8 cellular contexts compared by ENCODE assay signal in genomic region chr11:75339685-75340409, GRCh38. TPM values are rescaled to one million over a fixed set of nuclear protein-coding genes. Genes with fewer than 3 reads are reported as not detected.
DNase-seq lines count a peak whose midpoint lies in the region; ATAC-seq, FAIRE-seq and TF ChIP-seq lines count a peak whose summit lies in the region.

No MANE protein-coding gene starts in this region.

- H4K20me1 ChIP-seq in Loucy (ENCODE audit: insufficient read depth, low read length, poor library complexity, severe bottlenecking): no peaks in the 10 kb centered on the region

- peak overlapping the region; percentile 63 for H3K4me3 ChIP-seq in Loucy (ENCODE audit: low read length, poor library complexity, severe bottlenecking)
- H3K4me3 ChIP-seq in naive thymus-derived CD4-positive, alpha-beta T cell (ENCODE audit: low read length): peak overlapping the region; percentile 54

- TF ChIP-seq CTCF in Loucy (conservative IDR thresholded peaks at IDR 0.05; ENCODE audit: low read length) (peak; percentile 61), RWPE1 (conservative IDR thresholded peaks at IDR 0.05; ENCODE audit: low read depth) (no peak)

- peak overlapping the region; percentile 80 for H3K9ac ChIP-seq in Loucy (ENCODE audit: low read depth, low read length, poor library complexity, severe bottlenecking)

- no peak overlapping the region for H2AFZ ChIP-seq in Loucy (ENCODE audit: low read length)

- H3K27ac Mint-ChIP-seq in naive thymus-derived CD4-positive, alpha-beta T cell: peak overlapping the region; percentile 83 to 98 (median 94)

- H3K27ac ChIP-seq in caudate nucleus (ENCODE audit: low read depth, low read length) (peak overlapping the region; percentile 92), RWPE1 (no peak overlapping the region)
- H3K27ac ChIP-seq in naive thymus-derived CD4-positive, alpha-beta T cell (ENCODE audit: low read depth, low read length): peak overlapping the region; percentile 64

- H3K36me3 Mint-ChIP-seq in naive thymus-derived CD4-positive, alpha-beta T cell: peaks cover 0 to 14% (median 3%) of the 10 kb centered on the region in 5 donors

- H3K4me2 ChIP-seq in Loucy (ENCODE audit: low read depth, low read length, poor library complexity, severe bottlenecking): peak overlapping the region; percentile 84

- no peak for FAIRE-seq in GM19239 (lab: Jason Lieb, UNC)

- DNase-seq in ELF-1 (ENCODE audit: low read depth, low spot score) (peak; percentile 82), caudate nucleus (lab: John Stamatoyannopoulos, UW) (peak in 1 of 61 donors; percentile 63), GM19239 (ENCODE audit: insufficient read length, low spot score) (no peak), RWPE1 (ENCODE audit: low spot score) (no peak), SIG-M5 treated with dmso at 0.1 percent for 504 hours (lab: John Stamatoyannopoulos, UW; ENCODE audit: unreplicated experiment) (no peak)
- DNase-seq in naive thymus-derived CD4-positive, alpha-beta T cell: no peak

- H3K79me2 ChIP-seq in Loucy (ENCODE audit: insufficient read depth, low read length): peaks cover 97% of the 10 kb centered on the region

- H3K9me3 ChIP-seq in Loucy (ENCODE audit: insufficient read depth, low read depth, low read length): no peaks in the 10 kb centered on the region
- H3K9me3 ChIP-seq in naive thymus-derived CD4-positive, alpha-beta T cell (ENCODE audit: control insufficient read depth in 2 of 3, low read length in 3 of 3): no peaks in the 10 kb centered on the region

- H3K27me3 ChIP-seq in Loucy (ENCODE audit: insufficient read depth, low read length, poor library complexity, severe bottlenecking): no peaks in the 10 kb centered on the region
- no peaks in the 10 kb centered on the region for H3K27me3 ChIP-seq in naive thymus-derived CD4-positive, alpha-beta T cell (ENCODE audit: control insufficient read depth in 2 of 2, insufficient read depth in 2 of 2, low read length in 2 of 2)

- ATAC-seq in naive thymus-derived CD4-positive, alpha-beta T cell: peak; percentile 31
- no peak for ATAC-seq in GM21381 (IDR thresholded peaks at IDR 0.05; ENCODE audit: unreplicated experiment)

- H3K36me3 ChIP-seq in Loucy (ENCODE audit: insufficient read depth, low read length): peaks cover 6% of the 10 kb centered on the region; the same call in 1 of the 2 replicates
- H3K36me3 ChIP-seq in naive thymus-derived CD4-positive, alpha-beta T cell (ENCODE audit: control insufficient read depth in 2 of 3, insufficient read depth in 3 of 3, low read length in 3 of 3): no peaks in the 10 kb centered on the region

- H3K9me3 Mint-ChIP-seq in naive thymus-derived CD4-positive, alpha-beta T cell: peaks cover 0 to 2% (median 0%) of the 10 kb centered on the region in 11 donors

- no peaks in the 10 kb centered on the region for H3F3A ChIP-seq in Loucy (ENCODE audit: low read depth)

- H3K9me2 ChIP-seq in Loucy (replicated peaks; ENCODE audit: low read depth, low read length): no peaks in the 10 kb centered on the region

- CTCF ChIA-PET in naive thymus-derived CD4-positive, alpha-beta T cell (lab: Charles Lee): interaction anchor here (0.6 to 3.3 kb wide), 11 partner anchors 9 to 191 kb away, joined by 3 to 32 read pairs (median 4); partner anchors contain the start of gene ARRB1
- CTCF ChIA-PET in RWPE1 (lab: Yijun Ruan, JAX): interaction anchor here (0.6 to 1.4 kb wide), 5 partner anchors 11 to 214 kb away, joined by 3 to 4 read pairs (median 4); no protein-coding TSS in a partner anchor

- intact Hi-C loops in naive thymus-derived CD4-positive, alpha-beta T cell (cut with micrococcal nuclease): loop anchor here (1.0 to 5.0 kb wide), 3 partner anchors 10 to 42 kb away; no protein-coding TSS in a partner anchor

- H3K27me3 Mint-ChIP-seq in naive thymus-derived CD4-positive, alpha-beta T cell: no peaks in the 10 kb centered on the region

- peak overlapping the region; percentile 68 to 84 (median 84) for H3K4me3 Mint-ChIP-seq in naive thymus-derived CD4-positive, alpha-beta T cell

- peaks cover 83% of the 10 kb centered on the region for H3K4me1 ChIP-seq in Loucy (ENCODE audit: insufficient read depth, low read length, poor library complexity, severe bottlenecking)
- peaks cover 37 to 88% of the 10 kb centered on the region in 2 donors for H3K4me1 ChIP-seq in naive thymus-derived CD4-positive, alpha-beta T cell (ENCODE audit: control insufficient read depth in 2 of 2, insufficient read depth in 2 of 2, low read length in 2 of 2)

- POLR2A ChIA-PET in naive thymus-derived CD4-positive, alpha-beta T cell (lab: Charles Lee): interaction anchor here (0.8 to 6.0 kb wide), 14 partner anchors 9 to 82 kb away, joined by 3 to 79 read pairs (median 4); partner anchors contain the start of gene ARRB1
- POLR2A ChIA-PET in RWPE1 (lab: Yijun Ruan, JAX; ENCODE audit: low non-redundant PET): no interaction called here

- peaks cover 81 to 100% (median 91%) of the 10 kb centered on the region in 7 donors for H3K4me1 Mint-ChIP-seq in naive thymus-derived CD4-positive, alpha-beta T cell

RNA-seq across cellular contexts. Expression of gene ARRB1, which starts 11.6 kb away (rescaled TPM):
- 100 to 1,000 TPM in 1 of 5 experiments, 10 to 100 TPM in 4; 47.8 to 104 (median 63.9) TPM for total RNA-seq in naive thymus-derived CD4-positive, alpha-beta T cell
- polyA plus RNA-seq in naive thymus-derived CD4-positive, alpha-beta T cell: 1 to 10 TPM; 7.5 to 9.0 TPM

RNA-seq across cellular contexts. Expression of gene RPS3, which starts 59.5 kb away (rescaled TPM):
- total RNA-seq in naive thymus-derived CD4-positive, alpha-beta T cell: 1,000 to 10,000 TPM; 3,135 to 5,501 (median 5,089) TPM
- 1,000 to 10,000 TPM; 6,041 to 7,167 TPM for polyA plus RNA-seq in naive thymus-derived CD4-positive, alpha-beta T cell
